In genomic region chr14:73752297-73752992, GRCh38 we compare ENCODE assay signal across 8 cellular contexts. TPM values are rescaled to one million over a fixed set of nuclear protein-coding genes. Genes with fewer than 3 reads are reported as not detected.
DNase-seq lines count a peak whose midpoint lies in the region; ATAC-seq and TF ChIP-seq lines count a peak whose summit lies in the region.

No MANE protein-coding gene starts in this region.

- no peaks in the 10 kb centered on the region for H3K36me3 Mint-ChIP-seq in memory B cell

- 86% methylated on average over 5 of the region's 7 CpGs for WGBS in SK-N-SH (ENCODE audit: low lambda C conversion rate)
- WGBS in urinary bladder = 35% methylated on average over 7 of the region's 7 CpGs

- H3K9ac ChIP-seq in SK-N-SH = no peak overlapping the region

- H3K27ac ChIP-seq in SK-N-SH (ENCODE audit: low read depth in 2 of 2, low read length in 1 of 2) (peak overlapping the region; percentile 27 to 75), coronary artery (peak overlapping the region; percentile 96 to 99), urinary bladder (ENCODE audit: low read depth) (peak overlapping the region; percentile 61)

- peaks cover 96% of the 10 kb centered on the region for H4K20me1 ChIP-seq in SK-N-SH (ENCODE audit: insufficient read depth)

- no peak overlapping the region for H3K4me3 ChIP-seq in SK-N-SH (ENCODE audit: low read depth in 2 of 2, low read length in 1 of 2)
- H3K4me3 ChIP-seq in coronary artery = peak overlapping the region; percentile 53
- H3K4me3 ChIP-seq in urinary bladder (ENCODE audit: low read depth, low read length) = no peak overlapping the region

- no peaks in the 10 kb centered on the region for H3K9me3 ChIP-seq in SK-N-SH

- H3K36me3 ChIP-seq in SK-N-SH (replicated peaks in 1 of 2; ENCODE audit: control insufficient read depth in 1 of 2, insufficient read depth in 2 of 2, low read length in 1 of 2) = no peaks in the 10 kb centered on the region
- no peaks in the 10 kb centered on the region for H3K36me3 ChIP-seq in urinary bladder (ENCODE audit: insufficient read depth)

- peak overlapping the region; percentile 83 for H3K4me3 Mint-ChIP-seq in memory B cell

- peaks cover 97% of the 10 kb centered on the region for H3K79me2 ChIP-seq in SK-N-SH (ENCODE audit: insufficient read depth)

- peaks cover 48 to 62% of the 10 kb centered on the region in 2 experiments for H3K4me1 ChIP-seq in SK-N-SH (ENCODE audit: control insufficient read depth in 1 of 2, insufficient read depth in 2 of 2, low read depth in 1 of 2, low read length in 1 of 2)
- H3K4me1 ChIP-seq in urinary bladder (ENCODE audit: insufficient read depth) = peaks cover 6% of the 10 kb centered on the region

- ATAC-seq in memory B cell (ENCODE audit: low read depth) (peak; percentile 31), GM18909 (IDR thresholded peaks at IDR 0.05; ENCODE audit: poor library complexity, unreplicated experiment) (no peak), GM21447 (IDR thresholded peaks at IDR 0.05; ENCODE audit: unreplicated experiment) (no peak)

- no peak overlapping the region for H2AFZ ChIP-seq in SK-N-SH (ENCODE audit: low read depth)

- H3F3A ChIP-seq in SK-N-SH (replicated peaks; ENCODE audit: insufficient read depth) = peaks cover 10% of the 10 kb centered on the region

- TF ChIP-seq CTCF in SK-N-SH (IDR thresholded peaks at IDR 0.05) = peak; percentile 41
- no peak for TF ChIP-seq CTCF in coronary artery (IDR thresholded peaks at IDR 0.05)

- H3K27me3 Mint-ChIP-seq in memory B cell = no peaks in the 10 kb centered on the region

- CTCF ChIA-PET in SK-N-SH (lab: Yijun Ruan, JAX) = interaction anchor here (1.0 to 9.6 kb wide), 7 partner anchors 8 to 72 kb away, joined by 3 to 95 read pairs (median 5); no protein-coding TSS in a partner anchor

- TF ChIP-seq EP300 in SK-N-SH (IDR thresholded peaks at IDR 0.05; ENCODE audit: borderline replicate concordance in 1 of 2, low read depth in 1 of 2, low read length in 1 of 2) = peak; percentile 21 to 31; a peak in 2 of 4 replicates

- no peaks in the 10 kb centered on the region for H3K9me3 Mint-ChIP-seq in memory B cell

- DNase-seq in NCI-H2227 (lab: John Stamatoyannopoulos, UW; ENCODE audit: unreplicated experiment) = peak; percentile 16
- no peak for DNase-seq in NCI-H2227 treated with DMSO at 0.1 percent for 48 hours (lab: John Stamatoyannopoulos, UW)
- peak; percentile 76 for DNase-seq in SK-N-SH
- DNase-seq in coronary artery (ENCODE audit: low spot score) = no peak
- DNase-seq in memory B cell (ENCODE audit: low spot score in 2 of 2) = peak in 1 of 2 donors; percentile 61

- no peak for TF ChIP-seq RAD21 in SK-N-SH (IDR thresholded peaks at IDR 0.05; ENCODE audit: low read length)

- H3K27ac Mint-ChIP-seq in memory B cell = peak overlapping the region; percentile 90

- no peaks in the 10 kb centered on the region for H3K9me2 ChIP-seq in SK-N-SH

- POLR2A ChIA-PET in SK-N-SH (lab: Yijun Ruan, JAX) = no interaction called here

- no peaks in the 10 kb centered on the region for H3K27me3 ChIP-seq in SK-N-SH (ENCODE audit: insufficient read depth)

- peaks cover 73% of the 10 kb centered on the region for H3K4me1 Mint-ChIP-seq in memory B cell

- peak overlapping the region; percentile 13; the same call in 1 of the 2 replicates for H3K4me2 ChIP-seq in SK-N-SH

TF ChIP-seq in SK-N-SH, 30 proteins besides CTCF, POLR2A, EP300 and RAD21:
- peak; percentile 87 for TF ChIP-seq NFIC (IDR thresholded peaks at IDR 0.05; ENCODE audit: borderline replicate concordance)
- TF ChIP-seq SIN3A (IDR thresholded peaks at IDR 0.05; ENCODE audit: borderline replicate concordance, low read depth, low read length) = no peak
- TF ChIP-seq RCOR1 (IDR thresholded peaks at IDR 0.05; ENCODE audit: low read length) = peak; percentile 80
- peak; percentile 72 for TF ChIP-seq TCF12 (IDR thresholded peaks at IDR 0.05)
- TF ChIP-seq ZBTB33 (IDR thresholded peaks at IDR 0.05; ENCODE audit: borderline replicate concordance, low read depth) = no peak
- peak; percentile 47 for TF ChIP-seq PBX3 (IDR thresholded peaks at IDR 0.05)
- peak; percentile 54; the same call in 1 of the 2 replicates for TF ChIP-seq FOXJ3 (CRISPR knock-in tag; IDR thresholded peaks at IDR 0.05)
- peak; percentile 31; the same call in 1 of the 2 replicates for TF ChIP-seq TEAD4 (IDR thresholded peaks at IDR 0.05; ENCODE audit: borderline replicate concordance, insufficient read depth)
- TF ChIP-seq NRF1 (IDR thresholded peaks at IDR 0.05; ENCODE audit: low read depth, low read length) = no peak
- TF ChIP-seq MAX (IDR thresholded peaks at IDR 0.05; ENCODE audit: low read depth) = peak; percentile 39; the same call in 1 of the 2 replicates
TF ChIP-seq in SK-N-SH: peak in this region for 7.

RNA-seq across cellular contexts. Expression of gene PNMA1, which starts 38.3 kb away (rescaled TPM):
- polyA plus RNA-seq in SK-N-SH (2012; rRNA removed) = 19.5 and 31.5 TPM in 2 replicates
- 40.3 and 44.6 TPM in 2 replicates for polyA plus RNA-seq in SK-N-SH (2012; cell fraction: cytosol; rRNA removed)
- polyA plus RNA-seq in SK-N-SH (2012; cell fraction: nucleus; rRNA removed) = 28.6 and 29.8 TPM in 2 replicates
- total RNA-seq in urinary bladder = 38.3 TPM
- polyA plus RNA-seq in urinary bladder = 85.8 TPM

Comparison
In these comparisons a context has a peak if more than half of its experiments do, and no peak if none do; other contexts are left out.
1. DNase-seq: peak in NCI-H2227 (single experiment) and SK-N-SH (single experiment); none in NCI-H2227 treated with DMSO at 0.1 percent for 48 hours (single experiment) and coronary artery (single experiment).
2. Peak in every context shown above with its lines, with median percentiles within 50 percentile points of each other: H3K27ac ChIP-seq.